In genomic region chr17:75872434-75873351, GRCh38 we compare ENCODE assay signal across 8 cellular contexts. TPM values are rescaled to one million over a fixed set of nuclear protein-coding genes. Genes with fewer than 3 reads are reported as not detected.
DNase-seq lines count a peak whose midpoint lies in the region; ATAC-seq and TF ChIP-seq lines count a peak whose summit lies in the region.

No MANE protein-coding gene starts in this region.

- no peak for TF ChIP-seq CTCF in HCT116 (IDR thresholded peaks at IDR 0.05 in 2 of 3, conservative IDR thresholded peaks at IDR 0.05 in 1 of 3; ENCODE audit: borderline replicate concordance in 1 of 3, insufficient read depth in 1 of 3, low read depth in 2 of 3, low read length in 2 of 3)
- TF ChIP-seq CTCF in liver (IDR thresholded peaks at IDR 0.05; ENCODE audit: low read depth, low read length, missing input control) = no peak

- no peaks in the 10 kb centered on the region for H4K20me1 ChIP-seq in HCT116 (ENCODE audit: insufficient read depth)

- H3K36me3 ChIP-seq in HCT116 (ENCODE audit: control insufficient read depth in 1 of 2, insufficient read depth in 2 of 2, low read length in 2 of 2) (peaks cover 0 to 4% of the 10 kb centered on the region in 2 experiments; a peak in 1 of 4 replicates), SJSA1 (peaks cover 10% of the 10 kb centered on the region; the same call in 1 of the 2 replicates), liver (ENCODE audit: control insufficient read depth in 4 of 4, insufficient read depth in 3 of 4, low read depth in 1 of 4, low read length in 3 of 4) (peaks cover 0 to 7% (median 3%) of the 10 kb centered on the region in 4 donors), thymus (ENCODE audit: control insufficient read depth, insufficient read depth) (no peaks in the 10 kb centered on the region)

- H3K9me2 ChIP-seq in HCT116 (ENCODE audit: insufficient read depth) = no peaks in the 10 kb centered on the region

- H3K4me1 ChIP-seq in HCT116 (ENCODE audit: control insufficient read depth in 1 of 2, insufficient read depth in 2 of 2, low read length in 2 of 2) (peaks cover 68 to 84% of the 10 kb centered on the region in 2 experiments), SJSA1 (replicated peaks) (peaks cover 48% of the 10 kb centered on the region), liver (ENCODE audit: control insufficient read depth in 4 of 4, insufficient read depth in 4 of 4, low read length in 3 of 4) (peaks cover 12 to 28% (median 20%) of the 10 kb centered on the region in 4 donors), thymus (ENCODE audit: control insufficient read depth, insufficient read depth, low read length) (peaks cover 25% of the 10 kb centered on the region)

- no peak overlapping the region for H2AFZ ChIP-seq in HCT116 (ENCODE audit: low read depth, low read length, poor library complexity, severe bottlenecking)

- H3K27ac ChIP-seq in HCT116 (ENCODE audit: low read depth, low read length) (peak overlapping the region; percentile 99), SJSA1 (peak overlapping the region; percentile 67), liver (ENCODE audit: low read depth in 1 of 2, low read length in 2 of 2) (peak overlapping the region; percentile 51 to 68), thymus (ENCODE audit: low read depth) (peak overlapping the region; percentile 44)

- no peak for TF ChIP-seq POLR2A in HCT116 (IDR thresholded peaks at IDR 0.05; ENCODE audit: borderline replicate concordance, extremely low read depth, insufficient read depth, insufficient read length)

- H3K27me3 ChIP-seq in HCT116 (ENCODE audit: insufficient read depth, low read length) = no peaks in the 10 kb centered on the region
- no peaks in the 10 kb centered on the region for H3K27me3 ChIP-seq in SJSA1 (replicated peaks)
- no peaks in the 10 kb centered on the region for H3K27me3 ChIP-seq in liver (ENCODE audit: control insufficient read depth in 4 of 4, insufficient read depth in 4 of 4, low read length in 3 of 4)
- H3K27me3 ChIP-seq in thymus (ENCODE audit: control insufficient read depth, insufficient read depth) = no peaks in the 10 kb centered on the region

- H3K4me3 Mint-ChIP-seq in central memory CD8-positive, alpha-beta T cell = no peak overlapping the region

- intact Hi-C loops in HCT116 (cut with micrococcal nuclease) = no loop called here

- peaks cover 2% of the 10 kb centered on the region for H3K36me3 Mint-ChIP-seq in central memory CD8-positive, alpha-beta T cell (ENCODE audit: insufficient read depth)

- DNase-seq in HCT116 (ENCODE audit: low read depth, low spot score) (no peak), SJSA1 (ENCODE audit: low read depth in 1 of 2, low spot score in 2 of 2) (peak; percentile 77 to 88), NCI-H82 treated with DMSO at 0.1 percent for 48 hours (lab: John Stamatoyannopoulos, UW; ENCODE audit: unreplicated experiment) (no peak)
- peak; percentile 35 to 49 for DNase-seq in central memory CD8-positive, alpha-beta T cell (ENCODE audit: low spot score in 2 of 2)

- 72% methylated on average over 13 of the region's 13 CpGs for WGBS in liver
- WGBS in thymus = 69% methylated on average over 13 of the region's 13 CpGs

- H3K9ac ChIP-seq in HCT116 (ENCODE audit: low read length) = peak overlapping the region; percentile 61
- H3K9ac ChIP-seq in liver (ENCODE audit: low read depth in 1 of 2, low read length in 2 of 2) = no peak overlapping the region

- ATAC-seq in HCT116 (peak; percentile 47), GM19324 (IDR thresholded peaks at IDR 0.05; ENCODE audit: low FRiP score, unreplicated experiment) (no peak), GM21367 (IDR thresholded peaks at IDR 0.05; ENCODE audit: unreplicated experiment) (no peak)
- ATAC-seq in central memory CD8-positive, alpha-beta T cell (replicated peaks; ENCODE audit: extremely low read depth, poor library complexity, severe bottlenecking) = peak; percentile 53

- CTCF ChIA-PET in HCT116 (lab: Charles Lee) = interaction anchor here (0.8 to 5.0 kb wide), 4 partner anchors 10 to 128 kb away, joined by 3 to 52 read pairs (median 8); partner anchors contain the start of genes CDK3 and WBP2

- POLR2A ChIA-PET in HCT116 (lab: Charles Lee) = interaction anchor here (0.5 to 5.0 kb wide), 9 partner anchors 9 to 96 kb away, joined by 3 to 27 read pairs (median 6); a partner anchor contains a TSS

- no TSS peak for BruUV-seq in HCT116 (replicated peaks; lab: Mats Ljungman, UMichigan)

- H3K79me2 ChIP-seq in HCT116 (ENCODE audit: insufficient read depth, low read length) = peaks cover 23% of the 10 kb centered on the region

- H3K4me3 ChIP-seq in HCT116 (replicated peaks in 1 of 2; ENCODE audit: low read depth in 1 of 2, low read length in 2 of 2) (peak overlapping the region in 1 of 2 experiments; percentile 24; a peak in 2 of 4 replicates), SJSA1 (no peak overlapping the region), liver (ENCODE audit: low read depth in 1 of 3, low read length in 3 of 3) (no peak overlapping the region), thymus (ENCODE audit: low read length) (no peak overlapping the region)

- H3K4me1 Mint-ChIP-seq in central memory CD8-positive, alpha-beta T cell = peaks cover 21% of the 10 kb centered on the region

- no peaks in the 10 kb centered on the region for H3K9me3 Mint-ChIP-seq in central memory CD8-positive, alpha-beta T cell

- RAD21 ChIA-PET in HCT116 (lab: Charles Lee; ENCODE audit: low non-redundant PET in 1 of 2, low total read pairs in 2 of 2, uncharacterized antibody in 2 of 2, unreplicated experiment in 2 of 2) = interaction anchor here (0.6 to 1.1 kb wide), 3 partner anchors 17 to 23 kb away, joined by 3 to 4 read pairs (median 4); partner anchors contain the start of gene WBP2 (in 2 of the 2)

- peak overlapping the region; percentile 64 for H3K27ac Mint-ChIP-seq in central memory CD8-positive, alpha-beta T cell (ENCODE audit: low read depth)

- no peaks in the 10 kb centered on the region for H3K27me3 Mint-ChIP-seq in central memory CD8-positive, alpha-beta T cell

- peak overlapping the region; percentile 73 for H3K4me2 ChIP-seq in HCT116 (ENCODE audit: low read length)

- TF ChIP-seq RAD21 in HCT116 (IDR thresholded peaks at IDR 0.05; ENCODE audit: low read depth) (no peak), liver (IDR thresholded peaks at IDR 0.05) (no peak)

- H3K9me3 ChIP-seq in HCT116 (ENCODE audit: control insufficient read depth in 1 of 2, insufficient read depth in 1 of 2, low read depth in 1 of 2, low read length in 2 of 2) (no peaks in the 10 kb centered on the region), SJSA1 (replicated peaks) (no peaks in the 10 kb centered on the region), liver (ENCODE audit: control insufficient read depth in 4 of 4, low read length in 3 of 4) (no peaks in the 10 kb centered on the region), thymus (ENCODE audit: control insufficient read depth) (no peaks in the 10 kb centered on the region)

TF ChIP-seq in HCT116, 20 proteins besides CTCF, POLR2A, EP300 and RAD21 (continues in another document):
- TF ChIP-seq CEBPB (IDR thresholded peaks at IDR 0.05; ENCODE audit: low read depth) (no peak), SRF (IDR thresholded peaks at IDR 0.05; ENCODE audit: low read depth) (no peak), POLR2AphosphoS5 (IDR thresholded peaks at IDR 0.05; ENCODE audit: low read depth, low read length) (peak; percentile 44; the same call in 1 of the 2 replicates), YY1 (IDR thresholded peaks at IDR 0.05; ENCODE audit: extremely low read depth, insufficient replicate concordance, low read depth, low read length) (peak; percentile 24), ZFX (IDR thresholded peaks at IDR 0.05) (peak; percentile 52; the same call in 1 of the 2 replicates)

TF ChIP-seq in liver, 16 proteins besides CTCF, POLR2A, EP300 and RAD21:
- TF ChIP-seq SP1 (IDR thresholded peaks at IDR 0.05) (peak; percentile 38), RXRA (IDR thresholded peaks at IDR 0.05) (peak in 1 of 2 donors; percentile 8), ATF3 (IDR thresholded peaks at IDR 0.05) (no peak), NR2F2 (IDR thresholded peaks at IDR 0.05) (peak; percentile 17)

RNA-seq across cellular contexts. Expression of gene TRIM47, which starts 5.7 kb away (rescaled TPM):
- total RNA-seq in HCT116 (2021; ENCODE audit: unreplicated experiment) = 86.7 TPM
- 49.9 and 67.2 TPM in 2 replicates for polyA plus RNA-seq in HCT116 (2012)
- 11.9 and 17.5 TPM in 2 replicates for total RNA-seq in SJSA1 (2014; rRNA removed; shearing (Covaris generic))
- total RNA-seq in liver = 10 to 100 TPM in 1 of 2 donors, 1 to 10 TPM in 1; 6.9 to 15.4 TPM
- polyA plus RNA-seq in liver = 10 to 100 TPM; 12.2 to 18.5 TPM
- 22.8 TPM for polyA plus RNA-seq in thymus

RNA-seq across cellular contexts. Expression of gene WBP2, which starts 17.6 kb away (rescaled TPM):
- total RNA-seq in HCT116 (2021; ENCODE audit: unreplicated experiment) (132 TPM), liver (10 to 100 TPM; 29.0 to 32.5 TPM)
- 184 and 186 TPM in 2 replicates for polyA plus RNA-seq in HCT116 (2012)
- 22.6 and 28.8 TPM in 2 replicates for total RNA-seq in SJSA1 (2014; rRNA removed; shearing (Covaris generic))
- polyA plus RNA-seq in liver (10 to 100 TPM; 70.7 to 99.4 TPM), thymus (96.9 TPM)

RNA-seq across cellular contexts. Expression of gene TRIM65, which starts 24.1 kb away (rescaled TPM):
- total RNA-seq in HCT116 (2021; ENCODE audit: unreplicated experiment) (53.0 TPM), liver (1 to 10 TPM; 7.7 to 8.6 TPM)
- polyA plus RNA-seq in HCT116 (2012) = 26.3 and 29.9 TPM in 2 replicates
- total RNA-seq in SJSA1 (2014; rRNA removed; shearing (Covaris generic)) = 11.9 and 17.6 TPM in 2 replicates
- polyA plus RNA-seq in liver (1 to 10 TPM; 1.5 to 5.3 TPM), thymus (20.2 TPM)

RNA-seq across cellular contexts. Expression of gene UNC13D, which starts 28.5 kb away (rescaled TPM):
- total RNA-seq in HCT116 (2021; ENCODE audit: unreplicated experiment) (20.2 TPM), liver (10 to 100 TPM; 10.3 to 22.9 TPM)
- polyA plus RNA-seq in HCT116 (2012) = 20.3 and 22.7 TPM in 2 replicates
- not detected in 2 replicates for total RNA-seq in SJSA1 (2014; rRNA removed; shearing (Covaris generic))
- polyA plus RNA-seq in liver (1 to 10 TPM; 2.1 to 4.9 TPM), thymus (59.1 TPM)

RNA-seq across cellular contexts. Expression of gene MRPL38, which starts 32.0 kb away (rescaled TPM):
- total RNA-seq in HCT116 (2021; ENCODE audit: unreplicated experiment) (219 TPM), liver (10 to 100 TPM; 23.0 to 43.9 TPM)
- 114 and 130 TPM in 2 replicates for polyA plus RNA-seq in HCT116 (2012)
- total RNA-seq in SJSA1 (2014; rRNA removed; shearing (Covaris generic)) = 54.0 and 55.7 TPM in 2 replicates
- polyA plus RNA-seq in liver (10 to 100 TPM; 57.1 to 63.9 TPM), thymus (78.6 TPM)

Comparison
In these comparisons a context has a peak if more than half of its experiments do, and no peak if none do; other contexts are left out.
1. ATAC-seq: peak in HCT116 (single experiment) and central memory CD8-positive, alpha-beta T cell (single experiment); none in GM19324 (single experiment) and GM21367 (single experiment).
2. DNase-seq: peak in SJSA1 (2 of 2) and central memory CD8-positive, alpha-beta T cell (2 of 2); none in HCT116 (single experiment) and NCI-H82 treated with DMSO at 0.1 percent for 48 hours (single experiment).
3. H3K27ac ChIP-seq: peak in every context shown above with its lines; median percentile 99 in HCT116; 67 in SJSA1; 60 in liver; 44 in thymus.